In genomic region chr1:202107321-202107761, GRCh38 we compare ENCODE assay signal across 13 cellular contexts. TPM values are rescaled to one million over a fixed set of nuclear protein-coding genes. Genes with fewer than 3 reads are reported as not detected.
A peak's percentile ranks its signal among the peaks of the same experiment; 100 is the strongest.
DNase-seq lines count a peak whose midpoint lies in the region; ATAC-seq, FAIRE-seq and TF ChIP-seq lines count a peak whose summit lies in the region.
"Had no signal": no experiment of that assay in that cellular context is flagged by ENCODE, and none has a peak within 500 bp of the region (broad histone marks: within the 10 kb centered on the region; RNA-seq: fewer than 3 reads in every experiment).

No MANE protein-coding gene starts in this region.

- ATAC-seq in heart left ventricle (peak; percentile 79 to 91 (median 82)), pancreas (peak; percentile 73 to 81 (median 78)), GM19328 (IDR thresholded peaks at IDR 0.05; ENCODE audit: unreplicated experiment) (no peak)
- ATAC-seq in stimulated activated naive CD8-positive, alpha-beta T cell treated with anti-CD3 and anti-CD28 coated beads, Interleukin-15, Interleukin-2, amounts not matched to agents 100 U/mL and 50 U/mL, for 24 hours, result no peak

- no peaks in the 10 kb centered on the region for H3K36me3 ChIP-seq in H7 (replicated peaks; ENCODE audit: control insufficient read depth, insufficient read depth, low read length)
- no peaks in the 10 kb centered on the region for H3K36me3 ChIP-seq in heart left ventricle
- no peaks in the 10 kb centered on the region for H3K36me3 ChIP-seq in pancreas

- TF ChIP-seq POLR2A in heart left ventricle (IDR thresholded peaks at IDR 0.05), result no peak

- H3K4me3 ChIP-seq in H7 (ENCODE audit: insufficient read depth, low read depth, low read length) (no peak overlapping the region), heart left ventricle (no peak overlapping the region), pancreas (no peak overlapping the region)

- intact Hi-C loops in heart left ventricle (cut with DNase I), result loop anchor here in 2 of 10 donors (5.0 to 10.0 kb wide), 2 partner anchors 50 to 223 kb away; partner anchors contain the start of gene SHISA4 (in 1 of the 2)
- intact Hi-C loops in pancreas (cut with DNase I), result loop anchor here in 1 of 3 donors (5.0 kb wide), 2 partner anchors 60 to 95 kb away; partner anchors contain the start of gene ELF3

- H3K9me3 ChIP-seq in heart left ventricle, result no peaks in the 10 kb centered on the region
- no peaks in the 10 kb centered on the region for H3K9me3 ChIP-seq in pancreas

- TF ChIP-seq CTCF in heart left ventricle (IDR thresholded peaks at IDR 0.05) (no peak), pancreas (IDR thresholded peaks at IDR 0.05) (no peak)

- 42 to 60% (median 50%) methylated on average over 5 of the region's 5 CpGs for WGBS in heart left ventricle, 4 donors
- WGBS in pancreas, 2 donors, result 10 to 12% methylated on average over 4 to 5 of the region's 5 CpGs

- no peaks in the 10 kb centered on the region for H3K27me3 ChIP-seq in H7 (ENCODE audit: control insufficient read depth, insufficient read depth, low read length)
- H3K27me3 ChIP-seq in heart left ventricle, result no peaks in the 10 kb centered on the region
- H3K27me3 ChIP-seq in pancreas, result no peaks in the 10 kb centered on the region

- peaks cover 0 to 28% (median 11%) of the 10 kb centered on the region in 12 donors for H3K4me1 ChIP-seq in heart left ventricle
- peaks cover 31 to 42% (median 36%) of the 10 kb centered on the region in 3 donors for H3K4me1 ChIP-seq in pancreas

- no peak for FAIRE-seq in pancreas (lab: Jason Lieb, UNC)

- DNase-seq in H7, result peak; percentile 70
- peak; percentile 83 for DNase-seq in NCI-H510A treated with DMSO at 0.1 percent for 48 hours (lab: John Stamatoyannopoulos, UW)
- DNase-seq in heart left ventricle, result peak; percentile 79 to 89 (median 82)
- DNase-seq in pancreas, result peak; percentile 93 to 98 (median 97)
- no peak for DNase-seq in NCI-H82 treated with DMSO at 0.1 percent for 48 hours (lab: John Stamatoyannopoulos, UW; ENCODE audit: unreplicated experiment)
- DNase-seq in GM19238 (ENCODE audit: insufficient read length, low spot score), result no peak
- no peak for DNase-seq in stimulated activated naive CD8-positive, alpha-beta T cell treated with anti-CD3 and anti-CD28 coated beads, Interleukin-15, Interleukin-2, amounts not matched to agents 100 U/mL and 50 U/mL, for 24 hours
- DNase-seq: activated T-cell treated with anti-CD3 and anti-CD28 coated beads, Interleukin-2, amount 50 U/mL, for 1 hour; cortex of kidney; DND-41; T-helper 2 cell had no signal

- H3K27ac ChIP-seq in heart left ventricle (peak overlapping the region; percentile 72 to 97 (median 88)), pancreas (peak overlapping the region; percentile 95 to 99 (median 98))

RNA-seq across cellular contexts. Expression of gene GPR37L1, which starts 15.4 kb away (rescaled TPM):
- total RNA-seq in H7 (2014; rRNA removed; shearing (Covaris generic)), result under 0.01 TPM in 1 of 2 replicates, not detected in the other
- under 1 TPM in 1 of 9 donors, not detected in 8; 0.05 TPM for total RNA-seq in heart left ventricle
- under 1 TPM; 0.03 to 0.04 TPM for polyA plus RNA-seq in heart left ventricle
- under 1 TPM in 4 of 6 donors, not detected in 2; 0.03 to 0.25 (median 0.07) TPM for total RNA-seq in pancreas
- polyA plus RNA-seq in pancreas, result under 1 TPM; 0.02 to 0.11 TPM
- total RNA-seq: progenitor cell of endocrine pancreas had no signal

RNA-seq across cellular contexts. Expression of gene ARL8A, which starts 37.2 kb away (rescaled TPM):
- 50.3 and 55.1 TPM in 2 replicates for total RNA-seq in H7 (2014; rRNA removed; shearing (Covaris generic))
- total RNA-seq in heart left ventricle, result 10 to 100 TPM; 33.0 to 86.4 (median 75.6) TPM
- polyA plus RNA-seq in heart left ventricle, result 10 to 100 TPM; 22.6 to 35.5 TPM
- total RNA-seq in pancreas, result 10 to 100 TPM; 17.9 to 30.4 (median 24.8) TPM
- polyA plus RNA-seq in pancreas, result 10 to 100 TPM; 14.8 to 20.5 TPM

RNA-seq across cellular contexts. Expression of gene PTPN7, which starts 53.1 kb away (rescaled TPM):
- 0.24 and 0.55 TPM in 2 replicates for total RNA-seq in H7 (2014; rRNA removed; shearing (Covaris generic))
- total RNA-seq in heart left ventricle, result 10 to 100 TPM in 1 of 9 donors, 1 to 10 TPM in 3, under 1 TPM in 4, not detected in 1; 0.30 to 10.3 (median 0.86) TPM
- under 1 TPM; 0.19 to 0.36 TPM for polyA plus RNA-seq in heart left ventricle
- total RNA-seq in pancreas, result 1 to 10 TPM in 4 of 6 donors, under 1 TPM in 2; 0.23 to 2.9 (median 1.0) TPM
- polyA plus RNA-seq in pancreas, result 1 to 10 TPM in 1 of 2 donors, under 1 TPM in 1; 0.61 to 1.2 TPM
- total RNA-seq: progenitor cell of endocrine pancreas had no signal

Comparison
In these comparisons a context has a peak if more than half of its experiments do, and no peak if none do; other contexts are left out.
1. DNase-seq: peak in H7 (single experiment), NCI-H510A treated with DMSO at 0.1 percent for 48 hours (single experiment), heart left ventricle (5 of 5) and pancreas (6 of 6); none in NCI-H82 treated with DMSO at 0.1 percent for 48 hours (single experiment), GM19238 (single experiment) and stimulated activated naive CD8-positive, alpha-beta T cell treated with anti-CD3 and anti-CD28 coated beads, Interleukin-15, Interleukin-2, amounts not matched to agents 100 U/mL and 50 U/mL, for 24 hours (single experiment).
2. ATAC-seq: peak in heart left ventricle (4 of 4) and pancreas (4 of 4); none in GM19328 (single experiment) and stimulated activated naive CD8-positive, alpha-beta T cell treated with anti-CD3 and anti-CD28 coated beads, Interleukin-15, Interleukin-2, amounts not matched to agents 100 U/mL and 50 U/mL, for 24 hours (single experiment).